Comparison of ENCODE assay signal across 13 cellular contexts in the genomic region with DNA sequence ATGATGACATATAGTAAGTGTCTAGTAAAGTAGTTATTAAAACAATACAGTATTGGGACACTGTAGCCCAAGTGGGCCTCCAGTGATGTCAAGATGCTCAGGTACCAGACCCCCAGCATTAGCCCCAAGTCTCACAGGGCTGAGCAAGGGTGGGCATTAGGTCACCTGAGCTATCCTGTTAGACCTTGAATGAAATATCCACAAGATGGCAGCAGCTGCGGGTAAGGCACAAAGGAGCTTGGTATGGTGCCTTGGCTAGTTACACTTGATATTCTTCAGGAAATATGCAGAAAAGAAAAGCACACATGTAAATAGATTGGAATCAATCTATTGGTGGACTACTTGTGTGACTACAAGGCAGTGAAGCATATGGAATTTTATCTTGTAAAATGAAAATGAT.
DNase-seq lines count a peak whose midpoint lies in the region; ATAC-seq and TF ChIP-seq lines count a peak whose summit lies in the region.
"Had no signal": no experiment of that assay in that cellular context is flagged by ENCODE, and none has a peak within 500 bp of the region (broad histone marks: within the 10 kb centered on the region; RNA-seq: fewer than 3 reads in every experiment).

No MANE protein-coding gene starts in this region.

- H3K36me3 ChIP-seq in SJCRH30 = no peaks in the 10 kb centered on the region
- no peaks in the 10 kb centered on the region for H3K36me3 ChIP-seq in esophagus muscularis mucosa
- H3K36me3 ChIP-seq: esophagus squamous epithelium, tibial nerve had no signal

- no peak for TF ChIP-seq EP300 in esophagus muscularis mucosa (IDR thresholded peaks at IDR 0.05)

- intact Hi-C loops in esophagus muscularis mucosa (cut with DNase I) = no loop called here

- 45% methylated on average over 1 of the region's 1 CpG for WGBS in esophagus muscularis mucosa

- TF ChIP-seq CTCF in GM12875 (IDR thresholded peaks at IDR 0.05; ENCODE audit: borderline replicate concordance, insufficient read depth, low read depth, low read length) (peak; percentile 21; the same call in 1 of the 2 replicates), esophagus muscularis mucosa (IDR thresholded peaks at IDR 0.05) (no peak)

- H3K27me3 ChIP-seq in SJCRH30 (no peaks in the 10 kb centered on the region), esophagus muscularis mucosa (no peaks in the 10 kb centered on the region)
- H3K27me3 ChIP-seq: esophagus squamous epithelium, tibial nerve had no signal

- H3K27ac ChIP-seq in SJCRH30 = no peak overlapping the region
- H3K27ac ChIP-seq in esophagus muscularis mucosa (replicated peaks in 1 of 4) = no peak overlapping the region
- H3K27ac ChIP-seq in caudate nucleus (ENCODE audit: low read depth, low read length) = no peak overlapping the region
- H3K27ac ChIP-seq: esophagus squamous epithelium, tibial nerve had no signal

- peak; percentile 72 for ATAC-seq in HG03342 (IDR thresholded peaks at IDR 0.05; ENCODE audit: unreplicated experiment)
- ATAC-seq in GM18870 (IDR thresholded peaks at IDR 0.05; ENCODE audit: unreplicated experiment) = no peak

- DNase-seq in SJCRH30 = peak; percentile 2 to 24
- DNase-seq in iPS-NIHi11 (ENCODE audit: low spot score) = peak; percentile 40
- DNase-seq in esophagus muscularis mucosa (ENCODE audit: extremely low spot score) = no peak
- no peak for DNase-seq in NCI-H1105 treated with DMSO at 0.1 percent for 48 hours (lab: John Stamatoyannopoulos, UW)
- no peak for DNase-seq in caudate nucleus (lab: John Stamatoyannopoulos, UW)
- DNase-seq: activated B cell treated with CpG ODN at 0.5 μM for 24 hours, esophagus squamous epithelium, hypothalamus, mammary epithelial cell had no signal

- H3K9me3 ChIP-seq in SJCRH30 (replicated peaks) = no peaks in the 10 kb centered on the region
- peaks cover 0 to 5% (median 0%) of the 10 kb centered on the region in 4 donors for H3K9me3 ChIP-seq in esophagus muscularis mucosa
- H3K9me3 ChIP-seq: esophagus squamous epithelium, tibial nerve had no signal

- H3K4me3 ChIP-seq in GM12875 (ENCODE audit: low read depth, low read length) (no peak overlapping the region), SJCRH30 (no peak overlapping the region), esophagus muscularis mucosa (no peak overlapping the region)
- H3K4me3 ChIP-seq: esophagus squamous epithelium, tibial nerve had no signal

- TF ChIP-seq POLR2A in esophagus muscularis mucosa (IDR thresholded peaks at IDR 0.05; ENCODE audit: low read depth) = no peak

- H3K4me1 ChIP-seq in SJCRH30 (no peaks in the 10 kb centered on the region), esophagus muscularis mucosa (no peaks in the 10 kb centered on the region)
- H3K4me1 ChIP-seq: esophagus squamous epithelium, tibial nerve had no signal

Comparison
In these comparisons a context has a peak if more than half of its experiments do, and no peak if none do; other contexts are left out.
1. DNase-seq: peak in SJCRH30 (2 of 2) and iPS-NIHi11 (single experiment); none in esophagus muscularis mucosa (single experiment), NCI-H1105 treated with DMSO at 0.1 percent for 48 hours (single experiment) and caudate nucleus (0 of 61).